ENCODE assay signal across 16 cellular contexts in genomic region chr4:147334478-147334877, GRCh38.
DNase-seq lines count a peak whose midpoint lies in the region; FAIRE-seq and TF ChIP-seq lines count a peak whose summit lies in the region.
"Had no signal": no experiment of that assay in that cellular context is flagged by ENCODE, and none has a peak within 500 bp of the region (broad histone marks: within the 10 kb centered on the region; RNA-seq: fewer than 3 reads in every experiment).

No MANE protein-coding gene starts in this region.

- no peak overlapping the region for H4K8ac ChIP-seq in mesenchymal stem cell (ENCODE audit: low read length)

- no peak overlapping the region for H2BK15ac ChIP-seq in mesenchymal stem cell (ENCODE audit: low read depth, poor library complexity, severe bottlenecking)

- H3K4me3 ChIP-seq in mesenchymal stem cell (ENCODE audit: insufficient read depth in 1 of 2, low read depth in 1 of 2, low read length in 2 of 2) (no peak overlapping the region), testis (no peak overlapping the region)
- H3K4me3 ChIP-seq: K562 had no signal

- H4K91ac ChIP-seq in mesenchymal stem cell (ENCODE audit: low read length), result no peak overlapping the region

- H3K9me3 ChIP-seq in mesenchymal stem cell (ENCODE audit: control insufficient read depth, low read length) (no peaks in the 10 kb centered on the region), testis (no peaks in the 10 kb centered on the region)

- no peaks in the 10 kb centered on the region for H3K4me1 ChIP-seq in mesenchymal stem cell (ENCODE audit: control insufficient read depth, insufficient read depth, low read depth, low read length)
- H3K4me1 ChIP-seq in testis, result no peaks in the 10 kb centered on the region

- no peaks in the 10 kb centered on the region for H3K36me3 ChIP-seq in mesenchymal stem cell (ENCODE audit: control insufficient read depth in 1 of 2, insufficient read depth in 2 of 2, low read depth in 1 of 2, low read length in 2 of 2)
- no peaks in the 10 kb centered on the region for H3K36me3 ChIP-seq in testis (ENCODE audit: low read depth, missing control alignments)

- no peak overlapping the region for H3K14ac ChIP-seq in mesenchymal stem cell (ENCODE audit: low read length in 2 of 2)

- no CpG with 5 or more reads among the region's 1 CpG for WGBS in mesenchymal stem cell
- 55 to 59% methylated on average over 1 of the region's 1 CpG for WGBS in testis, 2 donors

- H2AFZ ChIP-seq in mesenchymal stem cell (ENCODE audit: low read depth, low read length), result no peak overlapping the region

- H2BK12ac ChIP-seq in mesenchymal stem cell (ENCODE audit: low read length in 2 of 2), result no peak overlapping the region

- no peak overlapping the region for H3K18ac ChIP-seq in mesenchymal stem cell (ENCODE audit: low read depth in 1 of 2, low read length in 2 of 2)

- H3K79me1 ChIP-seq in mesenchymal stem cell (replicated peaks; ENCODE audit: low read length, poor library complexity, severe bottlenecking), result no peaks in the 10 kb centered on the region

- H3K4ac ChIP-seq in mesenchymal stem cell (ENCODE audit: low read depth in 1 of 2, low read length in 2 of 2), result no peak overlapping the region

- intact Hi-C loops in testis (cut with DNase I; ENCODE audit: low total_unique reads), result no loop called here

- H3K27me3 ChIP-seq in mesenchymal stem cell (ENCODE audit: control insufficient read depth in 1 of 2, insufficient read depth in 1 of 2, low read length in 2 of 2) (no peaks in the 10 kb centered on the region), testis (no peaks in the 10 kb centered on the region)

- H3K27ac ChIP-seq in mesenchymal stem cell (ENCODE audit: low read length, poor library complexity, severe bottlenecking), result no peak overlapping the region
- no peak overlapping the region for H3K27ac ChIP-seq in testis

- H2AK5ac ChIP-seq in mesenchymal stem cell (ENCODE audit: low read length, severe bottlenecking), result no peak overlapping the region

- H3K4me2 ChIP-seq in mesenchymal stem cell (ENCODE audit: low read length, poor library complexity, severe bottlenecking), result no peak overlapping the region

- H3K9ac ChIP-seq in mesenchymal stem cell (ENCODE audit: low read length), result no peak overlapping the region

- peak; percentile 77 for DNase-seq in EH (ENCODE audit: low read depth)
- DNase-seq in OCI-M1 (lab: John Stamatoyannopoulos, UW), result peak; percentile 29
- peak; percentile 20 for DNase-seq in dedifferentiated amniotic fluid mesenchymal stem cell (ENCODE audit: extremely low spot score)
- peak; percentile 80 for DNase-seq in mesenchymal stem cell
- no peak for DNase-seq in GM19238 (ENCODE audit: insufficient read length, low spot score)
- DNase-seq in NCI-H187 (lab: John Stamatoyannopoulos, UW), result no peak
- DNase-seq in H54 (ENCODE audit: insufficient read length, low spot score), result no peak
- DNase-seq in testis, result no peak
- DNase-seq: activated CD4-positive, alpha-beta T cell treated with anti-CD3 and anti-CD28 coated beads, Interleukin-2, amount 50 U/mL, for 1 hour; activated naive CD4-positive, alpha-beta T cell treated with anti-CD3 and anti-CD28 coated beads, Interleukin-2, amount 50 U/mL, for 16 hours; central memory CD4-positive, alpha-beta T cell; GF-D8; NCI-H1436; NCI-H446 treated with DMSO at 0.1 percent for 48 hours; stimulated activated naive CD8-positive, alpha-beta T cell treated with anti-CD3 and anti-CD28 coated beads, Interleukin-15, Interleukin-2, amounts not matched to agents 100 U/mL and 50 U/mL, for 24 hours had no signal

- no peak overlapping the region for H2BK5ac ChIP-seq in mesenchymal stem cell (ENCODE audit: low read depth, low read length, poor library complexity, severe bottlenecking)

- no peak overlapping the region for H3K23ac ChIP-seq in mesenchymal stem cell (ENCODE audit: low read length in 2 of 2)

- no peak for FAIRE-seq in H54 (lab: Jason Lieb, UNC)
- FAIRE-seq: K562 had no signal

- TF ChIP-seq CTCF in testis (IDR thresholded peaks at IDR 0.05), result no peak

- TF ChIP-seq POLR2A in H54 (IDR thresholded peaks at IDR 0.05; ENCODE audit: low read depth, low read length) (no peak), testis (IDR thresholded peaks at IDR 0.05) (no peak)

- no peak overlapping the region for H2BK120ac ChIP-seq in mesenchymal stem cell (ENCODE audit: low read depth, low read length)

Comparison
In these comparisons a context has a peak if more than half of its experiments do, and no peak if none do; other contexts are left out.
1. DNase-seq: peak in EH (single experiment), OCI-M1 (single experiment), dedifferentiated amniotic fluid mesenchymal stem cell (single experiment) and mesenchymal stem cell (single experiment); none in GM19238 (single experiment), NCI-H187 (0 of 2), H54 (single experiment) and testis (single experiment).